In the genomic region with DNA sequence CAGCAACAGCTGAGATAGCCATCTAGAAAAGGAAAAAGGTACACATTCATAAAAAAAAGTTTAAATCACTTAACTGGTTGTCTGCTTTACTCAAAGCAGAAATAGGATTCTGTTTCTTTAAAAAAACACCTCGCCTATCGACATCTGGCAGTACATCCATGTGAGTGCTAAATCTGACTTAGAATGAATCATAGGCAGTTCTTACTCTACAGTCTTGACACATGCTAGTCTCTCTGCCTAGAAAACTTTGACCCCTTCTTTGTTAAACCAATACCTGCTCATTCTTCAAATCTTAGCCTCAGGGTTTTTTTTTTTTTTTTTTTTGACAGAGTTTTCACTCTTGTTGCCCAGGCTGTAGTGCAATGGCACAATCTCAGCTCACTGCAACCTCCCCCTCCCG, we compare ENCODE assay signal across 1 cellular context.
TF ChIP-seq lines count a peak whose summit lies in the region.

No MANE protein-coding gene starts in this region.

TF ChIP-seq in IMR-90, 13 proteins besides CTCF, POLR2A, EP300 and RAD21:
- TF ChIP-seq MAFK (IDR thresholded peaks at IDR 0.05; ENCODE audit: low read depth, low read length), result no peak
- TF ChIP-seq SMC3 (IDR thresholded peaks at IDR 0.05; ENCODE audit: low read depth, low read length), result no peak
- TF ChIP-seq CHD1 (IDR thresholded peaks at IDR 0.05; ENCODE audit: low read depth, low read length), result no peak
- no peak for TF ChIP-seq BHLHE40 (IDR thresholded peaks at IDR 0.05; ENCODE audit: low read depth, low read length)
- TF ChIP-seq NFE2L2 (IDR thresholded peaks at IDR 0.05; ENCODE audit: low read depth, low read length), result no peak
- no peak for TF ChIP-seq MXI1 (IDR thresholded peaks at IDR 0.05; ENCODE audit: borderline replicate concordance, low read depth, low read length)
- TF ChIP-seq, protein P1, sequence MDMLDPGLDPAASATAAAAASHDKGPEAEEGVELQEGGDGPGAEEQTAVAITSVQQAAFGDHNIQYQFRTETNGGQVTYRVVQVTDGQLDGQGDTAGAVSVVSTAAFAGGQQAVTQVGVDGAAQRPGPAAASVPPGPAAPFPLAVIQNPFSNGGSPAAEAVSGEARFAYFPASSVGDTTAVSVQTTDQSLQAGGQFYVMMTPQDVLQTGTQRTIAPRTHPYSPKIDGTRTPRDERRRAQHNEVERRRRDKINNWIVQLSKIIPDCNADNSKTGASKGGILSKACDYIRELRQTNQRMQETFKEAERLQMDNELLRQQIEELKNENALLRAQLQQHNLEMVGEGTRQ (IDR thresholded peaks at IDR 0.05; ENCODE audit: low read depth, low read length), result no peak
- no peak for TF ChIP-seq RFX5 (IDR thresholded peaks at IDR 0.05; ENCODE audit: low read depth, low read length)
- no peak for TF ChIP-seq MAZ (IDR thresholded peaks at IDR 0.05; ENCODE audit: borderline replicate concordance, low read depth, low read length)
- TF ChIP-seq FOS (IDR thresholded peaks at IDR 0.05; ENCODE audit: low read depth, low read length), result no peak
- no peak for TF ChIP-seq CEBPB (IDR thresholded peaks at IDR 0.05; ENCODE audit: low read depth, low read length)
- no peak for TF ChIP-seq RCOR1 (IDR thresholded peaks at IDR 0.05; ENCODE audit: insufficient replicate concordance, low read length)
- TF ChIP-seq, protein P2, sequence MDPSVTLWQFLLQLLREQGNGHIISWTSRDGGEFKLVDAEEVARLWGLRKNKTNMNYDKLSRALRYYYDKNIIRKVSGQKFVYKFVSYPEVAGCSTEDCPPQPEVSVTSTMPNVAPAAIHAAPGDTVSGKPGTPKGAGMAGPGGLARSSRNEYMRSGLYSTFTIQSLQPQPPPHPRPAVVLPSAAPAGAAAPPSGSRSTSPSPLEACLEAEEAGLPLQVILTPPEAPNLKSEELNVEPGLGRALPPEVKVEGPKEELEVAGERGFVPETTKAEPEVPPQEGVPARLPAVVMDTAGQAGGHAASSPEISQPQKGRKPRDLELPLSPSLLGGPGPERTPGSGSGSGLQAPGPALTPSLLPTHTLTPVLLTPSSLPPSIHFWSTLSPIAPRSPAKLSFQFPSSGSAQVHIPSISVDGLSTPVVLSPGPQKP (IDR thresholded peaks at IDR 0.05; ENCODE audit: borderline replicate concordance, low read depth, low read length), result no peak
